Comparison of ENCODE assay signal across 2 cellular contexts in genomic region chr10:116722736-116723427, GRCh38.
A peak's percentile ranks its signal among the peaks of the same experiment; 100 is the strongest.
TF ChIP-seq lines count a peak whose summit lies in the region.

No MANE protein-coding gene starts in this region.

TF ChIP-seq in SK-N-SH, 30 proteins besides CTCF, POLR2A, EP300 and RAD21:
- TF ChIP-seq RCOR1 (IDR thresholded peaks at IDR 0.05; ENCODE audit: low read length) (peak; percentile 93), CHD2 (IDR thresholded peaks at IDR 0.05; ENCODE audit: low read length, partially characterized antibody) (peak; percentile 73), GATA2 (CRISPR knock-in tag; IDR thresholded peaks at IDR 0.05) (peak; percentile 85), MXI1 (IDR thresholded peaks at IDR 0.05; ENCODE audit: low read depth, low read length) (peak; percentile 53; the same call in 1 of the 2 replicates), TCF12 (IDR thresholded peaks at IDR 0.05) (peak; percentile 28; the same call in 1 of the 2 replicates), NRF1 (IDR thresholded peaks at IDR 0.05; ENCODE audit: low read depth, low read length) (no peak), RFX5 (IDR thresholded peaks at IDR 0.05; ENCODE audit: low read length) (no peak)

TF ChIP-seq in GM23338, 12 proteins besides CTCF, POLR2A, EP300 and RAD21:
- TF ChIP-seq ZNF114 (CRISPR knock-in tag; IDR thresholded peaks at IDR 0.05): no peak
- no peak for TF ChIP-seq REST (IDR thresholded peaks at IDR 0.05; ENCODE audit: unreplicated experiment)
- no peak for TF ChIP-seq NANOG (IDR thresholded peaks at IDR 0.05; ENCODE audit: borderline replicate concordance)
- TF ChIP-seq ZNF462 (CRISPR knock-in tag; IDR thresholded peaks at IDR 0.05): no peak
- TF ChIP-seq CREB1 (CRISPR knock-in tag; IDR thresholded peaks at IDR 0.05; ENCODE audit: low read depth): no peak
- no peak for TF ChIP-seq JUNB (IDR thresholded peaks at IDR 0.05; ENCODE audit: unreplicated experiment)
- TF ChIP-seq EZH2 (IDR thresholded peaks at IDR 0.05; ENCODE audit: low read depth, unreplicated experiment): no peak
- no peak for TF ChIP-seq POLR2AphosphoS5 (IDR thresholded peaks at IDR 0.05; ENCODE audit: low read depth)
